Comparison of ENCODE assay signal across 8 cellular contexts in genomic region chr6:35302604-35303218, GRCh38. TPM values are rescaled to one million over a fixed set of nuclear protein-coding genes. Genes with fewer than 3 reads are reported as not detected.
DNase-seq lines count a peak whose midpoint lies in the region; ATAC-seq and TF ChIP-seq lines count a peak whose summit lies in the region.

No MANE protein-coding gene starts in this region.

- DNase-seq in NCI-H69 (lab: John Stamatoyannopoulos, UW) (peak; percentile 67), globus pallidus (ENCODE audit: low spot score) (peak; percentile 31), spleen (peak; percentile 94), NCI-H345 (lab: John Stamatoyannopoulos, UW) (no peak), NCI-H524 treated with DMSO at 0.1 percent for 48 hours (lab: John Stamatoyannopoulos, UW) (no peak)
- peak; percentile 87 for DNase-seq in activated CD8-positive, alpha-beta memory T cell treated with anti-CD3 and anti-CD28 coated beads, Interleukin-2, amount 50 U/mL, for 4 hours

- peak overlapping the region in 6 of 8 donors; percentile 6 to 58 (median 22) for H3K4me3 ChIP-seq in spleen

- ATAC-seq in GM18508 (IDR thresholded peaks at IDR 0.05; ENCODE audit: insufficient read depth, unreplicated experiment) = peak; percentile 46
- ATAC-seq in HG02759 (IDR thresholded peaks at IDR 0.05; ENCODE audit: unreplicated experiment) = peak; percentile 84

- intact Hi-C loops in spleen (cut with DNase I; ENCODE audit: low total_unique reads) = no loop called here

- peak overlapping the region; percentile 66 to 98 (median 94) for H3K27ac ChIP-seq in spleen

- no peaks in the 10 kb centered on the region for H3K27me3 ChIP-seq in spleen (replicated peaks in 1 of 7)

- no peaks in the 10 kb centered on the region for H3K9me3 ChIP-seq in spleen

- H3K36me3 ChIP-seq in spleen = peaks cover 0 to 36% (median 3%) of the 10 kb centered on the region in 6 donors

- WGBS in spleen, 5 donors = 4 to 15% (median 7%) methylated on average over 6 of the region's 6 CpGs

- TF ChIP-seq CTCF in spleen (IDR thresholded peaks at IDR 0.05 in 8 of 11, conservative IDR thresholded peaks at IDR 0.05 in 3 of 11) = no peak

- H3K4me1 ChIP-seq in spleen = peaks cover 41 to 99% (median 75%) of the 10 kb centered on the region in 6 donors

- no peak for TF ChIP-seq POLR2A in spleen (IDR thresholded peaks at IDR 0.05)

RNA-seq across cellular contexts. Expression of gene DEF6, which starts 5.1 kb away (rescaled TPM):
- 10 to 100 TPM; 57.9 to 89.0 (median 72.1) TPM for total RNA-seq in spleen
- polyA plus RNA-seq in spleen = 100 to 1,000 TPM in 1 of 3 donors, 10 to 100 TPM in 2; 63.2 to 132 (median 74.3) TPM

RNA-seq across cellular contexts. Expression of gene PPARD, which starts 39.6 kb away (rescaled TPM):
- total RNA-seq in spleen = 10 to 100 TPM; 24.5 to 37.4 (median 34.9) TPM
- 10 to 100 TPM in 2 of 3 donors, 1 to 10 TPM in 1; 9.4 to 16.8 (median 12.7) TPM for polyA plus RNA-seq in spleen

RNA-seq across cellular contexts. Expression of gene ZNF76, which starts 43.2 kb away (rescaled TPM):
- total RNA-seq in spleen = 10 to 100 TPM; 51.6 to 80.0 (median 60.9) TPM
- 10 to 100 TPM; 25.6 to 54.9 (median 40.9) TPM for polyA plus RNA-seq in spleen

Comparison
In these comparisons a context has a peak if more than half of its experiments do, and no peak if none do; other contexts are left out.
1. DNase-seq: peak in NCI-H69 (single experiment), activated CD8-positive, alpha-beta memory T cell treated with anti-CD3 and anti-CD28 coated beads, Interleukin-2, amount 50 U/mL, for 4 hours (single experiment), globus pallidus (single experiment) and spleen (single experiment); none in NCI-H345 (single experiment) and NCI-H524 treated with DMSO at 0.1 percent for 48 hours (single experiment).